22 cellular contexts compared by ENCODE assay signal in genomic region chr3:187256217-187256616, GRCh38. TPM values are rescaled to one million over a fixed set of nuclear protein-coding genes. Genes with fewer than 3 reads are reported as not detected.
"Had no signal": no experiment of that assay in that cellular context is flagged by ENCODE, and none has a peak within 500 bp of the region (broad histone marks: within the 10 kb centered on the region; RNA-seq: fewer than 3 reads in every experiment).

No MANE protein-coding gene starts in this region.

- H3K4me1 ChIP-seq: foreskin keratinocyte, left lung, psoas muscle, tibial nerve, vagina had no signal

- H3K36me3 ChIP-seq: left lung, tibial nerve had no signal

- H3K4me3 Mint-ChIP-seq: activated CD4-positive, alpha-beta memory T cell treated with anti-CD3 and anti-CD28 coated beads, Interleukin-2, amount 10 ng/mL, durations not matched to agents 7 days and 5 days; activated CD8-positive, alpha-beta memory T cell treated with anti-CD3 and anti-CD28 coated beads, Interleukin-2, amount 10 ng/mL, durations not matched to agents 7 days and 5 days; activated naive CD4-positive, alpha-beta T cell treated with anti-CD3 and anti-CD28 coated beads for 36 hours; activated T-helper 17 cell treated with anti-CD3 and anti-CD28 coated beads, Interleukin-2, amount 50 U/mL, for 72 hours; T-helper 2 cell treated with Interferon-gamma antibody and Interleukin-4, amounts not matched to agents 5 μg/mL and 100 μg/mL, for 36 hours had no signal

- H3K27me3 ChIP-seq: esophagus muscularis mucosa, foreskin keratinocyte, left lung, tibial nerve, vagina had no signal

- H3K9me3 Mint-ChIP-seq: activated CD4-positive, alpha-beta memory T cell treated with anti-CD3 and anti-CD28 coated beads, Interleukin-2, amount 10 ng/mL, durations not matched to agents 7 days and 5 days; activated naive CD4-positive, alpha-beta T cell treated with anti-CD3 and anti-CD28 coated beads for 36 hours; activated T-helper 17 cell treated with anti-CD3 and anti-CD28 coated beads, Interleukin-2, amount 50 U/mL, for 72 hours; T-helper 2 cell treated with Interferon-gamma antibody and Interleukin-4, amounts not matched to agents 5 μg/mL and 100 μg/mL, for 36 hours had no signal

- H3K36me3 Mint-ChIP-seq: activated CD8-positive, alpha-beta memory T cell treated with anti-CD3 and anti-CD28 coated beads, Interleukin-2, amount 10 ng/mL, durations not matched to agents 7 days and 5 days had no signal

- DNase-seq: activated CD4-positive, alpha-beta memory T cell treated with anti-CD3 and anti-CD28 coated beads, Interleukin-2, amount 10 ng/mL, durations not matched to agents 7 days and 5 days; activated CD4-positive, alpha-beta T cell treated with anti-CD3 and anti-CD28 coated beads for 48 hours; activated CD4-positive, CD25-positive, alpha-beta regulatory T cell; activated CD8-positive, alpha-beta memory T cell treated with anti-CD3 and anti-CD28 coated beads, Interleukin-2, amount 10 ng/mL, durations not matched to agents 7 days and 5 days; activated naive CD4-positive, alpha-beta T cell treated with anti-CD3 and anti-CD28 coated beads for 36 hours; activated T-cell treated with anti-CD3 and anti-CD28 coated beads, Interleukin-2, amount 50 U/mL, for 1 hour; cortex of kidney; foreskin keratinocyte; kidney; left lung; psoas muscle; right cardiac atrium; stimulated activated naive CD8-positive, alpha-beta T cell treated with anti-CD3 and anti-CD28 coated beads, Interleukin-15, Interleukin-2, amounts not matched to agents 100 U/mL and 50 U/mL, for 24 hours had no signal

- H3K27ac ChIP-seq: esophagus muscularis mucosa, foreskin keratinocyte, left lung, psoas muscle, vagina had no signal

- ATAC-seq: activated CD8-positive, alpha-beta memory T cell treated with anti-CD3 and anti-CD28 coated beads, Interleukin-2, amount 10 ng/mL, durations not matched to agents 7 days and 5 days; activated T-helper 17 cell treated with anti-CD3 and anti-CD28 coated beads, Interleukin-2, amount 50 U/mL, for 72 hours; foreskin keratinocyte; left lung; psoas muscle; stimulated activated naive CD8-positive, alpha-beta T cell treated with anti-CD3 and anti-CD28 coated beads, Interleukin-15, Interleukin-2, amounts not matched to agents 100 U/mL and 50 U/mL, for 24 hours had no signal

- H3K4me3 ChIP-seq: esophagus muscularis mucosa, left lung, psoas muscle, skin epidermis, tibial nerve, vagina had no signal

- H3K27ac Mint-ChIP-seq: activated CD4-positive, alpha-beta memory T cell treated with anti-CD3 and anti-CD28 coated beads, Interleukin-2, amount 10 ng/mL, durations not matched to agents 7 days and 5 days; activated CD8-positive, alpha-beta memory T cell treated with anti-CD3 and anti-CD28 coated beads, Interleukin-2, amount 10 ng/mL, durations not matched to agents 7 days and 5 days; activated naive CD4-positive, alpha-beta T cell treated with anti-CD3 and anti-CD28 coated beads for 36 hours; activated T-helper 17 cell treated with anti-CD3 and anti-CD28 coated beads, Interleukin-2, amount 50 U/mL, for 72 hours; T-helper 2 cell treated with Interferon-gamma antibody and Interleukin-4, amounts not matched to agents 5 μg/mL and 100 μg/mL, for 36 hours had no signal

- H3K9me3 ChIP-seq: esophagus muscularis mucosa, left lung, psoas muscle, tibial nerve, vagina had no signal

- H3K4me1 Mint-ChIP-seq: activated CD4-positive, alpha-beta memory T cell treated with anti-CD3 and anti-CD28 coated beads, Interleukin-2, amount 10 ng/mL, durations not matched to agents 7 days and 5 days; activated CD8-positive, alpha-beta memory T cell treated with anti-CD3 and anti-CD28 coated beads, Interleukin-2, amount 10 ng/mL, durations not matched to agents 7 days and 5 days; activated T-helper 17 cell treated with anti-CD3 and anti-CD28 coated beads, Interleukin-2, amount 50 U/mL, for 72 hours had no signal

RNA-seq across cellular contexts. Expression of gene MASP1, which starts 35.3 kb away (rescaled TPM):
- total RNA-seq: activated CD4-positive, alpha-beta memory T cell treated with anti-CD3 and anti-CD28 coated beads, Interleukin-2, amount 10 ng/mL, durations not matched to agents 7 days and 5 days; activated CD8-positive, alpha-beta memory T cell treated with anti-CD3 and anti-CD28 coated beads, Interleukin-2, amount 10 ng/mL, durations not matched to agents 7 days and 5 days; activated naive CD4-positive, alpha-beta T cell treated with anti-CD3 and anti-CD28 coated beads for 36 hours; activated T-helper 17 cell treated with anti-CD3 and anti-CD28 coated beads, Interleukin-2, amount 50 U/mL, for 72 hours; foreskin keratinocyte; myocyte; osteocyte had no signal

RNA-seq across cellular contexts. Expression of gene RTP1, which starts 58.9 kb away (rescaled TPM):
- total RNA-seq: activated CD4-positive, alpha-beta memory T cell treated with anti-CD3 and anti-CD28 coated beads, Interleukin-2, amount 10 ng/mL, durations not matched to agents 7 days and 5 days; activated CD8-positive, alpha-beta memory T cell treated with anti-CD3 and anti-CD28 coated beads, Interleukin-2, amount 10 ng/mL, durations not matched to agents 7 days and 5 days; activated naive CD4-positive, alpha-beta T cell treated with anti-CD3 and anti-CD28 coated beads for 36 hours; activated T-helper 17 cell treated with anti-CD3 and anti-CD28 coated beads, Interleukin-2, amount 50 U/mL, for 72 hours; esophagus muscularis mucosa; foreskin keratinocyte; kidney; left lung; lung microvascular endothelial cell; myocyte; osteocyte; psoas muscle; right cardiac atrium; tibial nerve; vagina had no signal
